9 cellular contexts compared by ENCODE assay signal in the genomic region with DNA sequence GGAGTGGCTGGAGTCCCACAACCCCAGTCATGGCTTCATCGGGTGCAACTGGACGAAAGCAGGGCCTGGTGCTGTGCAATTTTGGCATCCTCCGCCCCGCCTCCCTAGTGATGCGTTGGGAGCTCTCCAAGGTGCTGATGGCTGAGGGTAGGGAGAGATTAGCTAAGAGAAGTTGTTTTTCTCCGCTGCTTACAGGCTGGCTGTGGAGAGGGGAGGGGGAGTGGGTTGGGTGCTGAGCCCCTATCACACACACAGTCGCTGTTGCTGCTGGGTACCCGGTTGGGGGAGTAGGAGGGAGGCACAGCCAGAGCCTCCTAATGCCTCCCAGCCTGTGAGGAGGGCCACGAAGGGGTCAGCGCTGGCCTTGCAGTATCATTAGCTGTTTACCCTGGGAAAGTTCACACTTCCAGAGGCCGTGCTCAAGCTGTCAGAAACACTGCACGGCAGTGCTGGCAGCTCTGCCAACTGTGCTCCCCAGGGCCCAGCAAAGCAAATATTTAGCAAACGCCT.
DNase-seq lines count a peak whose midpoint lies in the region; ATAC-seq, FAIRE-seq and TF ChIP-seq lines count a peak whose summit lies in the region.
"Had no signal": no experiment of that assay in that cellular context is flagged by ENCODE, and none has a peak within 500 bp of the region (broad histone marks: within the 10 kb centered on the region; RNA-seq: fewer than 3 reads in every experiment).

No MANE protein-coding gene starts in this region.

- H3K4me2 ChIP-seq in A549 (no peak overlapping the region), mammary epithelial cell (ENCODE audit: insufficient read depth, low read depth, low read length) (no peak overlapping the region)

- H3K9me3 ChIP-seq in A549 (no peaks in the 10 kb centered on the region), mammary epithelial cell (replicated peaks; ENCODE audit: insufficient read depth, low read length) (peaks cover 3% of the 10 kb centered on the region), lower lobe of right lung (no peaks in the 10 kb centered on the region)

- FAIRE-seq in A549 (lab: Jason Lieb, UNC) (no peak), GM18507 (lab: Jason Lieb, UNC) (no peak), urothelium cell line (lab: Jason Lieb, UNC) (no peak)
- FAIRE-seq: TTC549 had no signal

- TF ChIP-seq POLR2A in A549 (IDR thresholded peaks at IDR 0.05; ENCODE audit: low read length) = no peak

- in situ Hi-C loops in mammary epithelial cell (cut with MboI; ENCODE audit: low sequenced_read_pairs in 2 of 2) = no loop called here

- no peak overlapping the region for H2AFZ ChIP-seq in mammary epithelial cell (ENCODE audit: low read depth, low read length)

- no TSS peak for BruUV-seq in mammary epithelial cell (replicated peaks; lab: Mats Ljungman, UMichigan)

- no peak for TF ChIP-seq CTCF in A549 (IDR thresholded peaks at IDR 0.05)
- TF ChIP-seq CTCF in mammary epithelial cell (conservative IDR thresholded peaks at IDR 0.05 in 1 of 2, IDR thresholded peaks at IDR 0.05 in 1 of 2; ENCODE audit: extremely low read depth in 1 of 2, insufficient read depth in 1 of 2, low read depth in 1 of 2, low read length in 2 of 2) = no peak
- TF ChIP-seq CTCF in lower lobe of right lung (IDR thresholded peaks at IDR 0.05) = no peak

- H3K9ac ChIP-seq in mammary epithelial cell (ENCODE audit: insufficient read depth, low read length) = no peak overlapping the region

- POLR2A ChIA-PET in A549 (lab: Yijun Ruan, JAX) = no interaction called here

- dilution Hi-C loops in mammary epithelial cell (cut with HindIII; ENCODE audit: low sequenced_read_pairs) = no loop called here

- no peaks in the 10 kb centered on the region for H3K27me3 ChIP-seq in mammary epithelial cell (ENCODE audit: insufficient read depth, low read length)
- H3K27me3 ChIP-seq in lower lobe of right lung (ENCODE audit: low read depth) = peaks cover 5% of the 10 kb centered on the region

- peak; percentile 60 to 65; a peak in 4 of 6 replicates for ATAC-seq in A549
- ATAC-seq in lower lobe of right lung = peak; percentile 44 to 59
- no peak for ATAC-seq in GM19035 (IDR thresholded peaks at IDR 0.05; ENCODE audit: unreplicated experiment)
- ATAC-seq in HG02938 (IDR thresholded peaks at IDR 0.05; ENCODE audit: unreplicated experiment) = no peak

- H3K4me3 ChIP-seq in A549 (no peak overlapping the region), mammary epithelial cell (replicated peaks in 1 of 3; ENCODE audit: insufficient read depth in 1 of 3, low read depth in 2 of 3, low read length in 3 of 3) (no peak overlapping the region), lower lobe of right lung (no peak overlapping the region)

- H3K36me3 ChIP-seq in mammary epithelial cell (ENCODE audit: insufficient read depth, low read length) (no peaks in the 10 kb centered on the region), lower lobe of right lung (no peaks in the 10 kb centered on the region)

- CTCF ChIA-PET in A549 (lab: Yijun Ruan, JAX) = no interaction called here
- CTCF ChIA-PET in mammary epithelial cell (lab: Charles Lee; ENCODE audit: low non-redundant PET) = no interaction called here

- WGBS in A549 (ENCODE audit: missing lambda C conversion rate) = 0% methylated on average over 9 of the region's 13 CpGs
- WGBS in mammary epithelial cell (ENCODE audit: low coverage, missing lambda C conversion rate) = 20% methylated on average over 12 of the region's 13 CpGs

- H4K20me1 ChIP-seq in mammary epithelial cell (ENCODE audit: insufficient read depth, low read length) = no peaks in the 10 kb centered on the region

- TF ChIP-seq EP300 in A549 (IDR thresholded peaks at IDR 0.05) = no peak

- no peaks in the 10 kb centered on the region for H3K79me2 ChIP-seq in mammary epithelial cell (ENCODE audit: insufficient read depth, low read length)

- intact Hi-C loops in mammary epithelial cell (cut with micrococcal nuclease) = no loop called here
- intact Hi-C loops in lower lobe of right lung (cut with DNase I) = no loop called here

- no peak for TF ChIP-seq RAD21 in A549 (conservative IDR thresholded peaks at IDR 0.05 in 1 of 2, IDR thresholded peaks at IDR 0.05 in 1 of 2)

- H3K27ac ChIP-seq in A549 (no peak overlapping the region), mammary epithelial cell (ENCODE audit: insufficient read depth, low read depth, low read length) (no peak overlapping the region), lower lobe of right lung (no peak overlapping the region)

- H3K4me1 ChIP-seq in A549 (no peaks in the 10 kb centered on the region), mammary epithelial cell (ENCODE audit: insufficient read depth, low read length) (no peaks in the 10 kb centered on the region), lower lobe of right lung (no peaks in the 10 kb centered on the region)

- DNase-seq in A549 (ENCODE audit: low read depth in 1 of 2, low spot score in 1 of 2) (peak in 1 of 2 experiments; percentile 9), GM18507 (ENCODE audit: extremely low spot score, insufficient read length, low read depth) (peak; percentile 12), mammary epithelial cell (peak; percentile 3), lower lobe of right lung (peak; percentile 55), urothelium cell line (ENCODE audit: low spot score) (peak; percentile 41)

TF ChIP-seq in A549, 52 proteins besides CTCF, POLR2A, EP300 and RAD21 (continues in another document):
- TF ChIP-seq EHMT2 (IDR thresholded peaks at IDR 0.05; ENCODE audit: low read depth) (peak; percentile 81), HEYL (CRISPR knock-in tag; IDR thresholded peaks at IDR 0.05) (no peak)
- TF ChIP-seq, protein P1, sequence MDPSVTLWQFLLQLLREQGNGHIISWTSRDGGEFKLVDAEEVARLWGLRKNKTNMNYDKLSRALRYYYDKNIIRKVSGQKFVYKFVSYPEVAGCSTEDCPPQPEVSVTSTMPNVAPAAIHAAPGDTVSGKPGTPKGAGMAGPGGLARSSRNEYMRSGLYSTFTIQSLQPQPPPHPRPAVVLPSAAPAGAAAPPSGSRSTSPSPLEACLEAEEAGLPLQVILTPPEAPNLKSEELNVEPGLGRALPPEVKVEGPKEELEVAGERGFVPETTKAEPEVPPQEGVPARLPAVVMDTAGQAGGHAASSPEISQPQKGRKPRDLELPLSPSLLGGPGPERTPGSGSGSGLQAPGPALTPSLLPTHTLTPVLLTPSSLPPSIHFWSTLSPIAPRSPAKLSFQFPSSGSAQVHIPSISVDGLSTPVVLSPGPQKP (IDR thresholded peaks at IDR 0.05; ENCODE audit: low read depth, low read length) = no peak

TF ChIP-seq in PFSK-1, 5 proteins besides CTCF, POLR2A, EP300 and RAD21:
- no peak for TF ChIP-seq TAF1 (IDR thresholded peaks at IDR 0.05; ENCODE audit: borderline replicate concordance, insufficient read depth, low read length)
- TF ChIP-seq FOXP2 (optimal IDR thresholded peaks at IDR 0.05; ENCODE audit: borderline replicate concordance, extremely low read depth, extremely low read length, insufficient read depth) = no peak
- TF ChIP-seq, protein P2, sequence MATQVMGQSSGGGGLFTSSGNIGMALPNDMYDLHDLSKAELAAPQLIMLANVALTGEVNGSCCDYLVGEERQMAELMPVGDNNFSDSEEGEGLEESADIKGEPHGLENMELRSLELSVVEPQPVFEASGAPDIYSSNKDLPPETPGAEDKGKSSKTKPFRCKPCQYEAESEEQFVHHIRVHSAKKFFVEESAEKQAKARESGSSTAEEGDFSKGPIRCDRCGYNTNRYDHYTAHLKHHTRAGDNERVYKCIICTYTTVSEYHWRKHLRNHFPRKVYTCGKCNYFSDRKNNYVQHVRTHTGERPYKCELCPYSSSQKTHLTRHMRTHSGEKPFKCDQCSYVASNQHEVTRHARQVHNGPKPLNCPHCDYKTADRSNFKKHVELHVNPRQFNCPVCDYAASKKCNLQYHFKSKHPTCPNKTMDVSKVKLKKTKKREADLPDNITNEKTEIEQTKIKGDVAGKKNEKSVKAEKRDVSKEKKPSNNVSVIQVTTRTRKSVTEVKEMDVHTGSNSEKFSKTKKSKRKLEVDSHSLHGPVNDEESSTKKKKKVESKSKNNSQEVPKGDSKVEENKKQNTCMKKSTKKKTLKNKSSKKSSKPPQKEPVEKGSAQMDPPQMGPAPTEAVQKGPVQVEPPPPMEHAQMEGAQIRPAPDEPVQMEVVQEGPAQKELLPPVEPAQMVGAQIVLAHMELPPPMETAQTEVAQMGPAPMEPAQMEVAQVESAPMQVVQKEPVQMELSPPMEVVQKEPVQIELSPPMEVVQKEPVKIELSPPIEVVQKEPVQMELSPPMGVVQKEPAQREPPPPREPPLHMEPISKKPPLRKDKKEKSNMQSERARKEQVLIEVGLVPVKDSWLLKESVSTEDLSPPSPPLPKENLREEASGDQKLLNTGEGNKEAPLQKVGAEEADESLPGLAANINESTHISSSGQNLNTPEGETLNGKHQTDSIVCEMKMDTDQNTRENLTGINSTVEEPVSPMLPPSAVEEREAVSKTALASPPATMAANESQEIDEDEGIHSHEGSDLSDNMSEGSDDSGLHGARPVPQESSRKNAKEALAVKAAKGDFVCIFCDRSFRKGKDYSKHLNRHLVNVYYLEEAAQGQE (IDR thresholded peaks at IDR 0.05; ENCODE audit: insufficient read depth in 1 of 2, low read depth in 2 of 2, low read length in 2 of 2) = peak; percentile 94 to 98

Comparison
In these comparisons a context has a peak if more than half of its experiments do, and no peak if none do; other contexts are left out.
1. ATAC-seq: peak in A549 (2 of 2) and lower lobe of right lung (2 of 2); none in GM19035 (single experiment) and HG02938 (single experiment).